In genomic region chr3:39433642-39434041, GRCh38 we compare ENCODE assay signal across 13 cellular contexts. TPM values are rescaled to one million over a fixed set of nuclear protein-coding genes. Genes with fewer than 3 reads are reported as not detected.
DNase-seq lines count a peak whose midpoint lies in the region; ATAC-seq, FAIRE-seq and TF ChIP-seq lines count a peak whose summit lies in the region.
"Had no signal": no experiment of that assay in that cellular context is flagged by ENCODE, and none has a peak within 500 bp of the region (broad histone marks: within the 10 kb centered on the region; RNA-seq: fewer than 3 reads in every experiment).

No MANE protein-coding gene starts in this region.

- H3K27me3 Mint-ChIP-seq in GM23338 (ENCODE audit: insufficient read depth, low read depth, poor library complexity): peaks cover 8% of the 10 kb centered on the region

- 0 out of 3 replicates have a peak, but pooled peaks cover 3% of the 10 kb centered on the region for H3K4me1 Mint-ChIP-seq in GM23338

- H3K36me3 ChIP-seq in left ventricle myocardium inferior (no peaks in the 10 kb centered on the region), colonic mucosa (no peaks in the 10 kb centered on the region), right lobe of liver (no peaks in the 10 kb centered on the region), upper lobe of right lung (no peaks in the 10 kb centered on the region), GM23338 (ENCODE audit: insufficient read depth) (no peaks in the 10 kb centered on the region)

- intact Hi-C loops in left ventricle myocardium inferior (cut with micrococcal nuclease): no loop called here
- intact Hi-C loops in cardiac septum (cut with DNase I): no loop called here
- intact Hi-C loops in colonic mucosa (cut with DNase I): no loop called here
- intact Hi-C loops in right lobe of liver (cut with DNase I): no loop called here
- intact Hi-C loops in upper lobe of right lung (cut with DNase I): no loop called here

- no peak for FAIRE-seq in frontal cortex (lab: Jason Lieb, UNC)

- no peak overlapping the region for H3K4me3 Mint-ChIP-seq in GM23338
- H3K4me3 Mint-ChIP-seq: activated T-helper 1 cell treated with anti-CD3 and anti-CD28 coated beads, Interleukin-12 subunit alpha, Interleukin-12 subunit beta, Interleukin-2, Interleukin-4 antibody, amounts not matched to agents 30 ng/mL and 10 ng/mL and 1 ng/mL, durations not matched to agents 14 hours and 24 hours and 36 hours had no signal

- no peak for TF ChIP-seq POLR2A in right lobe of liver (IDR thresholded peaks at IDR 0.05)

- H3K27ac Mint-ChIP-seq in GM23338: no peak overlapping the region
- H3K27ac Mint-ChIP-seq: activated T-helper 1 cell treated with anti-CD3 and anti-CD28 coated beads, Interleukin-12 subunit alpha, Interleukin-12 subunit beta, Interleukin-2, Interleukin-4 antibody, amounts not matched to agents 30 ng/mL and 10 ng/mL and 1 ng/mL, durations not matched to agents 14 hours and 24 hours and 36 hours had no signal

- no peak overlapping the region for H2AFZ ChIP-seq in GM23338

- H3K4me1 ChIP-seq in left ventricle myocardium inferior (peaks cover 20% of the 10 kb centered on the region), colonic mucosa (peaks cover 5% of the 10 kb centered on the region), right lobe of liver (no peaks in the 10 kb centered on the region), upper lobe of right lung (peaks cover 9% of the 10 kb centered on the region), GM23338 (ENCODE audit: insufficient read depth) (no peaks in the 10 kb centered on the region)

- H3K27me3 ChIP-seq in left ventricle myocardium inferior (ENCODE audit: low read depth): no peaks in the 10 kb centered on the region
- H3K27me3 ChIP-seq in colonic mucosa: no peaks in the 10 kb centered on the region
- H3K27me3 ChIP-seq in right lobe of liver: no peaks in the 10 kb centered on the region
- no peaks in the 10 kb centered on the region for H3K27me3 ChIP-seq in upper lobe of right lung
- no peaks in the 10 kb centered on the region for H3K27me3 ChIP-seq in GM23338 (ENCODE audit: insufficient read depth)

- ATAC-seq in right lobe of liver (peak in 3 of 4 donors; percentile 43 to 69 (median 53)), upper lobe of right lung (peak; percentile 30), GM23338 (no peak)

- no peaks in the 10 kb centered on the region for H3F3A ChIP-seq in GM23338 (replicated peaks; ENCODE audit: low read depth)

- peak overlapping the region; percentile 73 for H3K27ac ChIP-seq in left ventricle myocardium inferior (replicated peaks)
- H3K27ac ChIP-seq in colonic mucosa: peak overlapping the region; percentile 17
- peak overlapping the region in 1 of 3 donors; percentile 57 for H3K27ac ChIP-seq in right lobe of liver
- no peak overlapping the region for H3K27ac ChIP-seq in upper lobe of right lung
- H3K27ac ChIP-seq in GM23338 (ENCODE audit: low read depth): no peak overlapping the region
- H3K27ac ChIP-seq: SK-N-MC had no signal

- no peak overlapping the region for H3K9ac ChIP-seq in colonic mucosa (ENCODE audit: low read depth in 2 of 2, low read length in 2 of 2)

- H3K9me3 Mint-ChIP-seq in GM23338: no peaks in the 10 kb centered on the region
- H3K9me3 Mint-ChIP-seq: activated T-helper 1 cell treated with anti-CD3 and anti-CD28 coated beads, Interleukin-12 subunit alpha, Interleukin-12 subunit beta, Interleukin-2, Interleukin-4 antibody, amounts not matched to agents 30 ng/mL and 10 ng/mL and 1 ng/mL, durations not matched to agents 14 hours and 24 hours and 36 hours had no signal

- no peaks in the 10 kb centered on the region for H3K36me3 Mint-ChIP-seq in GM23338 (ENCODE audit: low read depth)

- TF ChIP-seq CTCF in left ventricle myocardium inferior (IDR thresholded peaks at IDR 0.05; ENCODE audit: borderline replicate concordance): no peak
- no peak for TF ChIP-seq CTCF in colonic mucosa (IDR thresholded peaks at IDR 0.05)
- no peak for TF ChIP-seq CTCF in right lobe of liver (IDR thresholded peaks at IDR 0.05)
- no peak for TF ChIP-seq CTCF in upper lobe of right lung (IDR thresholded peaks at IDR 0.05)
- no peak for TF ChIP-seq CTCF in GM23338 (conservative IDR thresholded peaks at IDR 0.05; ENCODE audit: low read depth in 2 of 2)

- WGBS in right lobe of liver (ENCODE audit: insufficient coverage, low coverage, low lambda C conversion rate, missing lambda C conversion rate): 55% methylated on average over 3 of the region's 3 CpGs

- peak overlapping the region; percentile 1 for H3K4me3 ChIP-seq in left ventricle myocardium inferior
- no peak overlapping the region for H3K4me3 ChIP-seq in colonic mucosa
- H3K4me3 ChIP-seq in right lobe of liver: no peak overlapping the region
- no peak overlapping the region for H3K4me3 ChIP-seq in upper lobe of right lung
- H3K4me3 ChIP-seq in GM23338: no peak overlapping the region
- H3K4me3 ChIP-seq: SK-N-MC had no signal

- H3K9me3 ChIP-seq in left ventricle myocardium inferior (replicated peaks) (no peaks in the 10 kb centered on the region), colonic mucosa (no peaks in the 10 kb centered on the region), right lobe of liver (no peaks in the 10 kb centered on the region), upper lobe of right lung (no peaks in the 10 kb centered on the region)

- no peak for DNase-seq in left ventricle myocardium inferior
- no peak for DNase-seq in cardiac septum (ENCODE audit: low spot score)
- DNase-seq in colonic mucosa: no peak
- no peak for DNase-seq in right lobe of liver
- no peak for DNase-seq in upper lobe of right lung
- no peak for DNase-seq in hippocampal formation (lab: John Stamatoyannopoulos, UW)
- DNase-seq in GM23338 (ENCODE audit: low spot score): no peak
- no peak for DNase-seq in frontal cortex (ENCODE audit: low spot score in 2 of 2)
- DNase-seq: DMS79 treated with DMSO at 0.1 percent for 48 hours, mesendoderm, NCI-H146 had no signal

- no peak overlapping the region for H3K4me2 ChIP-seq in GM23338

- no peaks in the 10 kb centered on the region for H3K79me2 ChIP-seq in GM23338 (replicated peaks; ENCODE audit: insufficient read depth)

- H4K20me1 ChIP-seq in GM23338 (replicated peaks; ENCODE audit: insufficient read depth): no peaks in the 10 kb centered on the region

- H3K9me2 ChIP-seq in GM23338 (ENCODE audit: insufficient read depth): peaks cover 7% of the 10 kb centered on the region; the same call in 1 of the 2 replicates

TF ChIP-seq in GM23338, 12 proteins besides CTCF, POLR2A, EP300 and RAD21 (continues in another document):
- TF ChIP-seq REST (IDR thresholded peaks at IDR 0.05; ENCODE audit: unreplicated experiment) (no peak), ZNF331 (CRISPR knock-in tag; IDR thresholded peaks at IDR 0.05; ENCODE audit: low read depth) (no peak)

RNA-seq across cellular contexts. Expression of gene RPSA, which starts 27.1 kb away (rescaled TPM):
- total RNA-seq in left ventricle myocardium inferior: 404 TPM
- 333 TPM for total RNA-seq in cardiac septum
- 1,000 to 10,000 TPM in 1 of 2 donors, 100 to 1,000 TPM in 1; 896 to 1,381 TPM for total RNA-seq in colonic mucosa
- 100 to 1,000 TPM; 209 to 448 (median 268) TPM for total RNA-seq in right lobe of liver
- total RNA-seq in upper lobe of right lung: 732 TPM
- 1,658 and 1,827 TPM in 2 replicates for total RNA-seq in GM23338 (2014; rRNA removed; shearing (Covaris generic))
- polyA plus RNA-seq in GM23338 (2016; fragmentation: Nextera tagmentation; extraction: Ambion mirVana): 1,591 and 1,731 TPM in 2 replicates
- total RNA-seq in frontal cortex: 1,502 TPM

RNA-seq across cellular contexts. Expression of gene MOBP, which starts 33.8 kb away (rescaled TPM):
- not detected for total RNA-seq in left ventricle myocardium inferior
- 0.08 TPM for total RNA-seq in cardiac septum
- total RNA-seq in colonic mucosa: under 1 TPM; 0.56 to 0.72 TPM
- total RNA-seq in right lobe of liver: not detected
- total RNA-seq in upper lobe of right lung: not detected
- total RNA-seq in GM23338 (2014; rRNA removed; shearing (Covaris generic)): not detected in 2 replicates
- polyA plus RNA-seq in GM23338 (2016; fragmentation: Nextera tagmentation; extraction: Ambion mirVana): not detected in 2 replicates
- total RNA-seq in frontal cortex: 0.41 TPM
- total RNA-seq: activated T-helper 1 cell treated with anti-CD3 and anti-CD28 coated beads, Interleukin-12 subunit alpha, Interleukin-12 subunit beta, Interleukin-2, Interleukin-4 antibody, amounts not matched to agents 30 ng/mL and 10 ng/mL and 1 ng/mL, durations not matched to agents 14 hours and 24 hours and 36 hours had no signal

RNA-seq across cellular contexts. Expression of gene SLC25A38, which starts 50.5 kb away (rescaled TPM):
- total RNA-seq in left ventricle myocardium inferior: 21.0 TPM
- total RNA-seq in cardiac septum: 14.6 TPM
- total RNA-seq in colonic mucosa: 10 to 100 TPM; 41.7 to 45.5 TPM
- total RNA-seq in right lobe of liver: 10 to 100 TPM; 20.9 to 36.7 (median 23.6) TPM
- total RNA-seq in upper lobe of right lung: 27.9 TPM
- 35.9 and 61.9 TPM in 2 replicates for total RNA-seq in GM23338 (2014; rRNA removed; shearing (Covaris generic))
- 19.8 and 23.9 TPM in 2 replicates for polyA plus RNA-seq in GM23338 (2016; fragmentation: Nextera tagmentation; extraction: Ambion mirVana)
- 14.3 TPM for total RNA-seq in frontal cortex

Comparison
In these comparisons a context has a peak if more than half of its experiments do, and no peak if none do; other contexts are left out.
1. H3K27ac ChIP-seq: peak in left ventricle myocardium inferior (single experiment) and colonic mucosa (single experiment); none in upper lobe of right lung (single experiment) and GM23338 (single experiment).